In the genomic region with DNA sequence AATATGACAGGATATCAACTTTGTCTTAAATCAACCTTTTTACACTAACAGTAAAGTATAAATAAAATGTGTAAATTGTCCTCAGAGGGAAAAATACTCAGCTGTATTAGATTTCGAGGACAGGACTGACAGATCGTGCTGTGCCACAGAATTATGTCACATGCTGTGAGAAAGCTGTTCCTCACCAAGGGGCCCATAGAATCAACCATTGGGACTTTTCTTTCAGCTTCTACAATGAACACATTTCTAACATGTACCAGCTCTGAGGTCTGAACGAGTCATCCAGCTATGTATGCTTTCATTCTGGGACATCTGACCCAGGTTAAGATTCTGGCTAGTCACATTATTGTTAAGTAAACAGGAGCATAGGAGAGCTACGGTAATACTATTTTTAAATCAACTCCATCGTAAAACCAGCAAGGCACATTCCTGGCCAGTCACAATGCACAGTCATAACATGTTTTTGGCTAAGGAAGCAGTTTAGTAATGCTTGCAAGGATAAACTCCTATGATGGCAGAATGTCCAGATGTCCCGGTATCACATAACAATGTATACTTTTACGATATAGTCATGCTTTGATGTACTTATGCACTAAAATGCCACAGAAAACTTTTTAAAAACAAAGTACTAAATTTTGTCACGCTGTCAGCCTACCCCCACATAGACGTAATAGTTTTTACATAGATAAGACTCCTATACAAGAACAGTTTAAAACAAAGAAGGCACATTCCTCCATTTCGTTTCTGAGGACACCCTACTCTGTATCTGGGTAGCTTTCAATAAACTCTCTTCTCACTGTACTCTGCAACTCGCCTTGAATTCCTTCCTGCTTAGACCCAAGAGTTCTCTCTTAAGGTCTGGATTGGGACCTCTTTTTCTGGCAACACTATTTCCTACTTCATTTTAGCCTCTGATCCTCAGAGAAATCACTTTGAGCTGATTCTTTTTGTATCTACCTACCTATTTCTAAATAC, we compare ENCODE assay signal across 11 cellular contexts. TPM values are rescaled to one million over a fixed set of nuclear protein-coding genes. Genes with fewer than 3 reads are reported as not detected.
A peak's percentile ranks its signal among the peaks of the same experiment; 100 is the strongest.
DNase-seq lines count a peak whose midpoint lies in the region; ATAC-seq and TF ChIP-seq lines count a peak whose summit lies in the region.
"Had no signal": no experiment of that assay in that cellular context is flagged by ENCODE, and none has a peak within 500 bp of the region (broad histone marks: within the 10 kb centered on the region; RNA-seq: fewer than 3 reads in every experiment).

No MANE protein-coding gene starts in this region.

- H3K4me3 ChIP-seq in choroid plexus epithelial cell (ENCODE audit: low read depth, low read length) = peak overlapping the region; percentile 23
- peak overlapping the region in 1 of 2 donors; percentile 8 for H3K4me3 ChIP-seq in muscle layer of colon (ENCODE audit: low read depth in 1 of 2, low read length in 2 of 2)
- H3K4me3 ChIP-seq in aorta (ENCODE audit: low read length in 2 of 2) = no peak overlapping the region

- intact Hi-C loops in aorta (cut with DNase I) = loop anchor here in 1 of 2 donors (2.0 kb wide), 1 partner anchor 28 kb away; the partner anchor contains the start of genes NLRP14 and ZNF214

- H3K9ac ChIP-seq in muscle layer of colon (ENCODE audit: low read length) = no peak overlapping the region

- H3K9me3 ChIP-seq in muscle layer of colon (ENCODE audit: low read length) (no peaks in the 10 kb centered on the region), aorta (ENCODE audit: control insufficient read depth, low read length) (no peaks in the 10 kb centered on the region)

- H3K4me1 ChIP-seq in muscle layer of colon (ENCODE audit: insufficient read depth, low read length) = peaks cover 12% of the 10 kb centered on the region
- no peaks in the 10 kb centered on the region for H3K4me1 ChIP-seq in aorta (ENCODE audit: control insufficient read depth in 1 of 2, insufficient read depth in 2 of 2, low read length in 2 of 2)

- peak; percentile 34 for ATAC-seq in aorta (ENCODE audit: low FRiP score)
- no peak for ATAC-seq in HG03354 (IDR thresholded peaks at IDR 0.05; ENCODE audit: poor library complexity, severe bottlenecking, unreplicated experiment)

- 6 to 7% methylated on average over 11 of the region's 11 CpGs for WGBS in aorta, 2 donors

- H3K27ac ChIP-seq in muscle layer of colon (ENCODE audit: low read depth, low read length) (peak overlapping the region; percentile 22), aorta (ENCODE audit: low read depth in 1 of 2, low read length in 2 of 2) (peak overlapping the region in 1 of 2 donors; percentile 41)

- H3K36me3 ChIP-seq in muscle layer of colon (ENCODE audit: insufficient read depth, low read length) = no peaks in the 10 kb centered on the region
- H3K36me3 ChIP-seq in aorta (ENCODE audit: control insufficient read depth in 1 of 2, insufficient read depth in 2 of 2, low read length in 1 of 2) = no peaks in the 10 kb centered on the region

- no peak for TF ChIP-seq CTCF in choroid plexus epithelial cell (conservative IDR thresholded peaks at IDR 0.05; ENCODE audit: low read depth, low read length)

- peak; percentile 92 for DNase-seq in HS-5 (ENCODE audit: low read depth)
- peak; percentile 95 for DNase-seq in choroid plexus epithelial cell (ENCODE audit: low read depth)
- DNase-seq in aorta = no peak
- DNase-seq in activated effector memory CD4-positive, alpha-beta T cell treated with Interleukin-2 at 50 U/mL for 16 hours = no peak
- no peak for DNase-seq in cerebellar cortex (ENCODE audit: low spot score)
- DNase-seq: activated CD4-positive, alpha-beta T cell treated with anti-CD3 and anti-CD28 coated beads for 48 hours; activated gamma-delta T cell; effector CD8-positive, alpha-beta T cell; NCI-H446 treated with DMSO at 0.1 percent for 48 hours had no signal

- H3K27me3 ChIP-seq in muscle layer of colon (ENCODE audit: control insufficient read depth in 1 of 2, insufficient read depth in 2 of 2, low read length in 2 of 2) (no peaks in the 10 kb centered on the region), aorta (ENCODE audit: control insufficient read depth in 1 of 2, insufficient read depth in 2 of 2, low read length in 1 of 2) (no peaks in the 10 kb centered on the region)

RNA-seq across cellular contexts. Expression of gene ZNF214, which starts 27.4 kb away (rescaled TPM):
- 1 to 10 TPM; 1.5 to 2.4 TPM for total RNA-seq in aorta
- polyA plus RNA-seq in aorta = 1 to 10 TPM in 1 of 2 donors, under 1 TPM in 1; 0.38 to 1.2 TPM

RNA-seq across cellular contexts. Expression of gene NLRP14, which starts 27.5 kb away (rescaled TPM):
- total RNA-seq in aorta = under 1 TPM in 1 of 2 donors, not detected in 1; 0.10 TPM
- under 1 TPM in 1 of 2 donors, not detected in 1; 0.05 TPM for polyA plus RNA-seq in aorta

Comparison
In these comparisons a context has a peak if more than half of its experiments do, and no peak if none do; other contexts are left out.
1. DNase-seq: peak in HS-5 (single experiment) and choroid plexus epithelial cell (single experiment); none in aorta (0 of 2), activated effector memory CD4-positive, alpha-beta T cell treated with Interleukin-2 at 50 U/mL for 16 hours (single experiment) and cerebellar cortex (single experiment).